In the genomic region with DNA sequence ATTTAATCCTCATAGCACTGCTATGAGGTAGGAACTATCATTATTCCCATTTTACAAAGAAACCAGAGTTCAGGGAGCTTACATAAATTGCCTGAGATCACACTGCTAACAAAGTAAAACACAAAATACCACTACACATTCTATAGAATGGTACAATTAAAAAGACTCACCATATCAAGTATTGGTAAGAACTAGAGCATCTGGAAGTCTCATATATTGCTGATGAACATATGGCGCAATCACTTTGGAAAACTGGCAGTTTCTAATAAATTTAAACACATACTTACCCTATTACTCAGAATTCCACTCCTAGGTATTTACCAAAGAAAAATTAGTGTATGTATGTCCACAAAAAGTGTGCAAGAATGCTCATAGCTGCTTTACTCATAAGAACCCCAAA, we compare ENCODE assay signal across 8 cellular contexts.
"Had no signal": no experiment of that assay in that cellular context is flagged by ENCODE, and none has a peak within 500 bp of the region (broad histone marks: within the 10 kb centered on the region; RNA-seq: fewer than 3 reads in every experiment).

No MANE protein-coding gene starts in this region.

- H3K4me2 ChIP-seq: KMS-11 had no signal

- ATAC-seq: HCT116 had no signal

- H3K27ac ChIP-seq: GM23248, KMS-11 had no signal

- FAIRE-seq: HTR-8/SVneo had no signal

- H3K9ac ChIP-seq: GM23248, KMS-11 had no signal

- H3K9me3 ChIP-seq: HAP-1 had no signal

- H2AFZ ChIP-seq: GM23248 had no signal

- DNase-seq: GM23248, GOT3, H7, KBM-7 had no signal

- H3K36me3 ChIP-seq: HAP-1 had no signal

- H3K4me3 ChIP-seq: GM23248, HAP-1 had no signal
